1 cellular context compared by ENCODE assay signal in the genomic region with DNA sequence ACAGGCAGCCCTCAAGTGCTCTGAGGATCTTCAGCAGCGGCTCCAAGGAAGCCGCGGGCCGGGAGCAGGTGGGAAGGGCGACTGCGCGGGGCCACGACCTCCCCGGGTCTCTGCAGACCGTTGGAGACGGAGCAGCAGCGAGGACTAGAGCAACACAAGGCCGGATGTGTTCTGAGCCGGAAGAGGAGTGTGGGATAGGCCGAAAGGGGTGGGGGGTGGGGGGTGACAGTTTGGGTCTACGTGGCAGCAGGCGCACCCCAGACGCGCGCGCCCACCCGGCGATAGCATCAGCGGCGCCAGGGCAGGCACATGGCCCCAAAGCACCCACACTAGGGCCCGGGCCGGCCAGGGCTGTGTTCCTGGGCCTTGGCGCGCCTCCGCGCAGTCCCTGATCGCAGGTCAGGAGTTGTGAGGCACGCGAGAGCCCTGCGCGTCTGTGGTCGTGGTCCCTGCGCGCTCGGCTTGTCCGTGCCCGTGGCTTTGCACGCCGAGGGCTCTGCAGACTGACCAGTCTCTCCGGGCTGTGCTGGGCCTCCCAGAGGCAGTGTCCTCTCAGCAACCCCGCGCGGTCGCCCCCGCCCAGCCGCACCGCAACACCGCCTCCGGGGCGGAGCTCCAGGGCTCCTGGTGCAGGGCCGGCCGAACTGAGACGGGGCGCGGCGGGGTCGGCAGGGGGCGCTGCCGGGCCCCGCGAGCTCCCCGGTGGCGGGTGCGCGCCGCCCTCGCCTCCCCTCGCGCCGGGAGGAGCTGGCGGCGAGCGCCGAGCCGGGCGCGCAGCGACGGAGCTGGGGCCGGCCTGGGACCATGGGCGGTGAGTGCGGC.
TF ChIP-seq lines count a peak whose summit lies in the region.

A gene with protein sequence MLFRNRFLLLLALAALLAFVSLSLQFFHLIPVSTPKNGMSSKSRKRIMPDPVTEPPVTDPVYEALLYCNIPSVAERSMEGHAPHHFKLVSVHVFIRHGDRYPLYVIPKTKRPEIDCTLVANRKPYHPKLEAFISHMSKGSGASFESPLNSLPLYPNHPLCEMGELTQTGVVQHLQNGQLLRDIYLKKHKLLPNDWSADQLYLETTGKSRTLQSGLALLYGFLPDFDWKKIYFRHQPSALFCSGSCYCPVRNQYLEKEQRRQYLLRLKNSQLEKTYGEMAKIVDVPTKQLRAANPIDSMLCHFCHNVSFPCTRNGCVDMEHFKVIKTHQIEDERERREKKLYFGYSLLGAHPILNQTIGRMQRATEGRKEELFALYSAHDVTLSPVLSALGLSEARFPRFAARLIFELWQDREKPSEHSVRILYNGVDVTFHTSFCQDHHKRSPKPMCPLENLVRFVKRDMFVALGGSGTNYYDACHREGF (plus strand): TSS at position 725 of the 822 bp plus-strand sequence. CDS start 28,351 bp downstream, outside the sequence.

TF ChIP-seq in HepG2, 621 proteins besides CTCF, POLR2A, EP300 and RAD21 (continued from another document and continues in another):
- TF ChIP-seq, protein P1, sequence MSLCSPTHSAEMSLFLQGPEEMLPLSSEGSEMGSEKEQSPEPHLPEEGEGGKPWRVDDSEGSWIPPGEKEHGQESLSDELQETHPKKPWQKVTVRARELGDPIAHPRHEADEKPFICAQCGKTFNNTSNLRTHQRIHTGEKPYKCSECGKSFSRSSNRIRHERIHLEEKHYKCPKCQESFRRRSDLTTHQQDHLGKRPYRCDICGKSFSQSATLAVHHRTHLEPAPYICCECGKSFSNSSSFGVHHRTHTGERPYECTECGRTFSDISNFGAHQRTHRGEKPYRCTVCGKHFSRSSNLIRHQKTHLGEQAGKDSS (CRISPR knock-in tag; IDR thresholded peaks at IDR 0.05; ENCODE audit: borderline replicate concordance, low read depth): peak; percentile 47; the same call in 1 of the 2 replicates
- TF ChIP-seq ZNF567 (CRISPR knock-in tag; IDR thresholded peaks at IDR 0.05; ENCODE audit: borderline replicate concordance) (peak; percentile 31; the same call in 1 of the 2 replicates), FOXA1 (IDR thresholded peaks at IDR 0.05) (no peak), FOXA1 (CRISPR knock-in tag; IDR thresholded peaks at IDR 0.05) (no peak), KDM4B (CRISPR knock-in tag; IDR thresholded peaks at IDR 0.05) (no peak), CEBPG (CRISPR knock-in tag; IDR thresholded peaks at IDR 0.05) (no peak; the same call in 1 of the 2 replicates), NFIB (CRISPR knock-in tag; IDR thresholded peaks at IDR 0.05; ENCODE audit: borderline replicate concordance) (0 out of 2 replicates have a peak, but pooled peaks have one; percentile 66), PCBP1 (IDR thresholded peaks at IDR 0.05; ENCODE audit: borderline replicate concordance, low read depth, low read length) (0 out of 2 replicates have a peak, but pooled peaks have one; percentile 76), MED1 (CRISPR knock-in tag; IDR thresholded peaks at IDR 0.05) (0 out of 2 replicates have a peak, but pooled peaks have one; percentile 15), XBP1 (CRISPR knock-in tag; IDR thresholded peaks at IDR 0.05) (no peak), ZNF260 (CRISPR knock-in tag; IDR thresholded peaks at IDR 0.05; ENCODE audit: borderline replicate concordance, low read depth) (no peak), MBD4 (IDR thresholded peaks at IDR 0.05; ENCODE audit: borderline replicate concordance, low read length) (no peak), NCOA2 (CRISPR knock-in tag; IDR thresholded peaks at IDR 0.05) (no peak), ZNF782 (CRISPR knock-in tag; IDR thresholded peaks at IDR 0.05; ENCODE audit: borderline replicate concordance) (no peak), ZBTB38 (CRISPR knock-in tag; IDR thresholded peaks at IDR 0.05) (0 out of 2 replicates have a peak, but pooled peaks have one; percentile 57), PHF21A (CRISPR knock-in tag; IDR thresholded peaks at IDR 0.05) (no peak), ZSCAN31 (CRISPR knock-in tag; IDR thresholded peaks at IDR 0.05; ENCODE audit: low read depth) (peak; percentile 47; the same call in 1 of the 2 replicates), ESRRA (CRISPR knock-in tag; IDR thresholded peaks at IDR 0.05; ENCODE audit: low read depth) (no peak), ZC3H4 (CRISPR knock-in tag; IDR thresholded peaks at IDR 0.05; ENCODE audit: borderline replicate concordance) (no peak), NKX3-1 (CRISPR knock-in tag; IDR thresholded peaks at IDR 0.05) (no peak), ZMYM3 (CRISPR knock-in tag; IDR thresholded peaks at IDR 0.05) (peak; percentile 67; the same call in 1 of the 2 replicates), WIZ (CRISPR knock-in tag; IDR thresholded peaks at IDR 0.05) (no peak), POGZ (CRISPR knock-in tag; IDR thresholded peaks at IDR 0.05) (0 out of 2 replicates have a peak, but pooled peaks have one; percentile 50), PITX1 (CRISPR knock-in tag; IDR thresholded peaks at IDR 0.05) (no peak; the same call in 1 of the 2 replicates)
- TF ChIP-seq, protein P2, sequence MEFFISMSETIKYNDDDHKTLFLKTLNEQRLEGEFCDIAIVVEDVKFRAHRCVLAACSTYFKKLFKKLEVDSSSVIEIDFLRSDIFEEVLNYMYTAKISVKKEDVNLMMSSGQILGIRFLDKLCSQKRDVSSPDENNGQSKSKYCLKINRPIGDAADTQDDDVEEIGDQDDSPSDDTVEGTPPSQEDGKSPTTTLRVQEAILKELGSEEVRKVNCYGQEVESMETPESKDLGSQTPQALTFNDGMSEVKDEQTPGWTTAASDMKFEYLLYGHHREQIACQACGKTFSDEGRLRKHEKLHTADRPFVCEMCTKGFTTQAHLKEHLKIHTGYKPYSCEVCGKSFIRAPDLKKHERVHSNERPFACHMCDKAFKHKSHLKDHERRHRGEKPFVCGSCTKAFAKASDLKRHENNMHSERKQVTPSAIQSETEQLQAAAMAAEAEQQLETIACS (CRISPR knock-in tag; IDR thresholded peaks at IDR 0.05): peak; percentile 77
- TF ChIP-seq, protein P3, sequence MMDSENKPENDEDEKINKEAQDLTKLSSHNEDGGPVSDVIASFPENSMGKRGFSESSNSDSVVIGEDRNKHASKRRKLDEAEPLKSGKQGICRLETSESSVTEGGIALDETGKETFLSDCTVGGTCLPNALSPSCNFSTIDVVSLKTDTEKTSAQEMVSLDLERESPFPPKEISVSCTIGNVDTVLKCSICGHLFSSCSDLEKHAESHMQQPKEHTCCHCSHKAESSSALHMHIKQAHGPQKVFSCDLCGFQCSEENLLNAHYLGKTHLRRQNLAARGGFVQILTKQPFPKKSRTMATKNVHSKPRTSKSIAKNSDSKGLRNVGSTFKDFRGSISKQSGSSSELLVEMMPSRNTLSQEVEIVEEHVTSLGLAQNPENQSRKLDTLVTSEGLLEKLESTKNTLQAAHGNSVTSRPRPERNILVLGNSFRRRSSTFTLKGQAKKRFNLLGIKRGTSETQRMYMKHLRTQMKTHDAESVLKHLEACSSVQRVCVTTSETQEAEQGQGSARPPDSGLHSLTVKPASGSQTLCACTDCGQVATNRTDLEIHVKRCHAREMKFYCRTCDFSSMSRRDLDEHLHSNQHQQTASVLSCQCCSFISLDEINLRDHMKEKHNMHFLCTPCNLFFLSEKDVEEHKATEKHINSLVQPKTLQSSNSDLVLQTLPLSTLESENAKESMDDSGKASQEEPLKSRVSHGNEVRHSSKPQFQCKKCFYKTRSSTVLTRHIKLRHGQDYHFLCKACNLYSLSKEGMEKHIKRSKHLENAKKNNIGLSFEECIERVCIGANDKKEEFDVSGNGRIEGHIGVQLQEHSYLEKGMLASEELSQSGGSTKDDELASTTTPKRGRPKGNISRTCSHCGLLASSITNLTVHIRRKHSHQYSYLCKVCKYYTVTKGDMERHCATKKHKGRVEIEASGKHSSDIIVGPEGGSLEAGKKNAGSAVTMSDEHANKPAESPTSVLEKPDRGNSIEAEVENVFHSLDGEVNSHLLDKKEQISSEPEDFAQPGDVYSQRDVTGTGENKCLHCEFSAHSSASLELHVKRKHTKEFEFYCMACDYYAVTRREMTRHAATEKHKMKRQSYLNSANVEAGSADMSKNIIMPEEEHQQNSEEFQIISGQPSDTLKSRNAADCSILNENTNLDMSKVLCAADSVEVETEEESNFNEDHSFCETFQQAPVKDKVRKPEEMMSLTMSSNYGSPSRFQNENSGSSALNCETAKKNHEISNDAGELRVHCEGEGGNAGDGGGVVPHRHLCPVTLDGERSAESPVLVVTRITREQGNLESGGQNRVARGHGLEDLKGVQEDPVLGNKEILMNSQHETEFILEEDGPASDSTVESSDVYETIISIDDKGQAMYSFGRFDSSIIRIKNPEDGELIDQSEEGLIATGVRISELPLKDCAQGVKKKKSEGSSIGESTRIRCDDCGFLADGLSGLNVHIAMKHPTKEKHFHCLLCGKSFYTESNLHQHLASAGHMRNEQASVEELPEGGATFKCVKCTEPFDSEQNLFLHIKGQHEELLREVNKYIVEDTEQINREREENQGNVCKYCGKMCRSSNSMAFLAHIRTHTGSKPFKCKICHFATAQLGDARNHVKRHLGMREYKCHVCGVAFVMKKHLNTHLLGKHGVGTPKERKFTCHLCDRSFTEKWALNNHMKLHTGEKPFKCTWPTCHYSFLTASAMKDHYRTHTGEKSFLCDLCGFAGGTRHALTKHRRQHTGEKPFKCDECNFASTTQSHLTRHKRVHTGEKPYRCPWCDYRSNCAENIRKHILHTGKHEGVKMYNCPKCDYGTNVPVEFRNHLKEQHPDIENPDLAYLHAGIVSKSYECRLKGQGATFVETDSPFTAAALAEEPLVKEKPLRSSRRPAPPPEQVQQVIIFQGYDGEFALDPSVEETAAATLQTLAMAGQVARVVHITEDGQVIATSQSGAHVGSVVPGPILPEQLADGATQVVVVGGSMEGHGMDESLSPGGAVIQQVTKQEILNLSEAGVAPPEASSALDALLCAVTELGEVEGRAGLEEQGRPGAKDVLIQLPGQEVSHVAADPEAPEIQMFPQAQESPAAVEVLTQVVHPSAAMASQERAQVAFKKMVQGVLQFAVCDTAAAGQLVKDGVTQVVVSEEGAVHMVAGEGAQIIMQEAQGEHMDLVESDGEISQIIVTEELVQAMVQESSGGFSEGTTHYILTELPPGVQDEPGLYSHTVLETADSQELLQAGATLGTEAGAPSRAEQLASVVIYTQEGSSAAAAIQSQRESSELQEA (CRISPR knock-in tag; IDR thresholded peaks at IDR 0.05; ENCODE audit: not compliant biosample characterization): peak; percentile 47
- TF ChIP-seq, protein P4, sequence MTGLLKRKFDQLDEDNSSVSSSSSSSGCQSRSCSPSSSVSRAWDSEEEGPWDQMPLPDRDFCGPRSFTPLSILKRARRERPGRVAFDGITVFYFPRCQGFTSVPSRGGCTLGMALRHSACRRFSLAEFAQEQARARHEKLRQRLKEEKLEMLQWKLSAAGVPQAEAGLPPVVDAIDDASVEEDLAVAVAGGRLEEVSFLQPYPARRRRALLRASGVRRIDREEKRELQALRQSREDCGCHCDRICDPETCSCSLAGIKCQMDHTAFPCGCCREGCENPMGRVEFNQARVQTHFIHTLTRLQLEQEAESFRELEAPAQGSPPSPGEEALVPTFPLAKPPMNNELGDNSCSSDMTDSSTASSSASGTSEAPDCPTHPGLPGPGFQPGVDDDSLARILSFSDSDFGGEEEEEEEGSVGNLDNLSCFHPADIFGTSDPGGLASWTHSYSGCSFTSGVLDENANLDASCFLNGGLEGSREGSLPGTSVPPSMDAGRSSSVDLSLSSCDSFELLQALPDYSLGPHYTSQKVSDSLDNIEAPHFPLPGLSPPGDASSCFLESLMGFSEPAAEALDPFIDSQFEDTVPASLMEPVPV (CRISPR knock-in tag; IDR thresholded peaks at IDR 0.05): no peak; the same call in 1 of the 2 replicates
- TF ChIP-seq, protein P5, sequence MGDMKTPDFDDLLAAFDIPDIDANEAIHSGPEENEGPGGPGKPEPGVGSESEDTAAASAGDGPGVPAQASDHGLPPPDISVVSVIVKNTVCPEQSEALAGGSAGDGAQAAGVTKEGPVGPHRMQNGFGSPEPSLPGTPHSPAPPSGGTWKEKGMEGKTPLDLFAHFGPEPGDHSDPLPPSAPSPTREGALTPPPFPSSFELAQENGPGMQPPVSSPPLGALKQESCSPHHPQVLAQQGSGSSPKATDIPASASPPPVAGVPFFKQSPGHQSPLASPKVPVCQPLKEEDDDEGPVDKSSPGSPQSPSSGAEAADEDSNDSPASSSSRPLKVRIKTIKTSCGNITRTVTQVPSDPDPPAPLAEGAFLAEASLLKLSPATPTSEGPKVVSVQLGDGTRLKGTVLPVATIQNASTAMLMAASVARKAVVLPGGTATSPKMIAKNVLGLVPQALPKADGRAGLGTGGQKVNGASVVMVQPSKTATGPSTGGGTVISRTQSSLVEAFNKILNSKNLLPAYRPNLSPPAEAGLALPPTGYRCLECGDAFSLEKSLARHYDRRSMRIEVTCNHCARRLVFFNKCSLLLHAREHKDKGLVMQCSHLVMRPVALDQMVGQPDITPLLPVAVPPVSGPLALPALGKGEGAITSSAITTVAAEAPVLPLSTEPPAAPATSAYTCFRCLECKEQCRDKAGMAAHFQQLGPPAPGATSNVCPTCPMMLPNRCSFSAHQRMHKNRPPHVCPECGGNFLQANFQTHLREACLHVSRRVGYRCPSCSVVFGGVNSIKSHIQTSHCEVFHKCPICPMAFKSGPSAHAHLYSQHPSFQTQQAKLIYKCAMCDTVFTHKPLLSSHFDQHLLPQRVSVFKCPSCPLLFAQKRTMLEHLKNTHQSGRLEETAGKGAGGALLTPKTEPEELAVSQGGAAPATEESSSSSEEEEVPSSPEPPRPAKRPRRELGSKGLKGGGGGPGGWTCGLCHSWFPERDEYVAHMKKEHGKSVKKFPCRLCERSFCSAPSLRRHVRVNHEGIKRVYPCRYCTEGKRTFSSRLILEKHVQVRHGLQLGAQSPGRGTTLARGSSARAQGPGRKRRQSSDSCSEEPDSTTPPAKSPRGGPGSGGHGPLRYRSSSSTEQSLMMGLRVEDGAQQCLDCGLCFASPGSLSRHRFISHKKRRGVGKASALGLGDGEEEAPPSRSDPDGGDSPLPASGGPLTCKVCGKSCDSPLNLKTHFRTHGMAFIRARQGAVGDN (CRISPR knock-in tag; IDR thresholded peaks at IDR 0.05): peak; percentile 65
- TF ChIP-seq, protein P6, sequence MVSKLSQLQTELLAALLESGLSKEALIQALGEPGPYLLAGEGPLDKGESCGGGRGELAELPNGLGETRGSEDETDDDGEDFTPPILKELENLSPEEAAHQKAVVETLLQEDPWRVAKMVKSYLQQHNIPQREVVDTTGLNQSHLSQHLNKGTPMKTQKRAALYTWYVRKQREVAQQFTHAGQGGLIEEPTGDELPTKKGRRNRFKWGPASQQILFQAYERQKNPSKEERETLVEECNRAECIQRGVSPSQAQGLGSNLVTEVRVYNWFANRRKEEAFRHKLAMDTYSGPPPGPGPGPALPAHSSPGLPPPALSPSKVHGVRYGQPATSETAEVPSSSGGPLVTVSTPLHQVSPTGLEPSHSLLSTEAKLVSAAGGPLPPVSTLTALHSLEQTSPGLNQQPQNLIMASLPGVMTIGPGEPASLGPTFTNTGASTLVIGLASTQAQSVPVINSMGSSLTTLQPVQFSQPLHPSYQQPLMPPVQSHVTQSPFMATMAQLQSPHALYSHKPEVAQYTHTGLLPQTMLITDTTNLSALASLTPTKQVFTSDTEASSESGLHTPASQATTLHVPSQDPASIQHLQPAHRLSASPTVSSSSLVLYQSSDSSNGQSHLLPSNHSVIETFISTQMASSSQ (IDR thresholded peaks at IDR 0.05; ENCODE audit: low read depth): no peak
- TF ChIP-seq, protein P6 (CRISPR knock-in tag; IDR thresholded peaks at IDR 0.05; ENCODE audit: borderline replicate concordance): no peak
